In the genomic region with DNA sequence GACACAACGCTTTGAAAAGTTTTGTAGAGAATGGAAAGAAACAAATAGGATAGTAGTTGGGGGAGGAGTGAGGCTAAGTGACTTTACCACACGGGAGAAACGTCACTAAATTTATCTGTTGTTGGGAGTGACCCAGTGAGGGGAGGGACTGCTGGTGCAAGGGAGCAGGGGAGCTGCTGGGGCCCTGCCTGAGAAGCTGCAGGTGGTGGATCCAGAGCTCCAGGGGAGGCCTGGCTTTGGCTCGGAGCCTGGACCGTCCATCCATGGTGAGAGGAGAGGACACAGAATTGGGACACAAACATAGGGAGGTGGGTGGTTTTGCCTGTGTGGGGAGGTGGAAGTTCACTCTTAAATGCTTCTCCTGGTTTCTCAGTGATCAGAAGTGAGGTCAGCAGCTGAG, we compare ENCODE assay signal across 14 cellular contexts.
DNase-seq lines count a peak whose midpoint lies in the region; ATAC-seq and TF ChIP-seq lines count a peak whose summit lies in the region.
"Had no signal": no experiment of that assay in that cellular context is flagged by ENCODE, and none has a peak within 500 bp of the region (broad histone marks: within the 10 kb centered on the region; RNA-seq: fewer than 3 reads in every experiment).

No MANE protein-coding gene starts in this region.

- H3K4me3 ChIP-seq in GM23338: no peak overlapping the region
- H3K4me3 ChIP-seq: A549 had no signal

- H3K4me2 ChIP-seq in GM23338: no peak overlapping the region
- H3K4me2 ChIP-seq: A549 had no signal

- H3K9me3 Mint-ChIP-seq in GM23338 (peaks cover 6% of the 10 kb centered on the region; the same call in 2 of the 3 replicates), HFFc6 (no peaks in the 10 kb centered on the region; the same call in none of the 2 replicates), endothelial cell (ENCODE audit: unreplicated experiment) (no peaks in the 10 kb centered on the region), progenitor cell of endocrine pancreas (ENCODE audit: low read depth) (peaks cover 2% of the 10 kb centered on the region)
- H3K9me3 Mint-ChIP-seq: CD8-positive, alpha-beta T cell had no signal

- H3K36me3 ChIP-seq in GM23338 (ENCODE audit: insufficient read depth): no peaks in the 10 kb centered on the region
- H3K36me3 ChIP-seq: BE2C had no signal

- no peaks in the 10 kb centered on the region for H3F3A ChIP-seq in GM23338 (replicated peaks; ENCODE audit: low read depth)

- H3K27me3 ChIP-seq in GM23338 (ENCODE audit: insufficient read depth): no peaks in the 10 kb centered on the region
- H3K27me3 ChIP-seq: BE2C had no signal

- no peak for TF ChIP-seq CTCF in GM23338 (conservative IDR thresholded peaks at IDR 0.05; ENCODE audit: low read depth in 2 of 2)
- no peak for TF ChIP-seq CTCF in HFFc6 (IDR thresholded peaks at IDR 0.05)
- no peak for TF ChIP-seq CTCF in endothelial cell (IDR thresholded peaks at IDR 0.05; ENCODE audit: unreplicated experiment)
- TF ChIP-seq CTCF in progenitor cell of endocrine pancreas (IDR thresholded peaks at IDR 0.05; ENCODE audit: unreplicated experiment): no peak

- H3K27me3 Mint-ChIP-seq in GM23338 (ENCODE audit: insufficient read depth, low read depth, poor library complexity) (peaks cover under 1% of the 10 kb centered on the region), HFFc6 (ENCODE audit: insufficient read depth) (peaks cover 4% of the 10 kb centered on the region; the same call in 1 of the 2 replicates), endothelial cell (ENCODE audit: unreplicated experiment) (no peaks in the 10 kb centered on the region), progenitor cell of endocrine pancreas (peaks cover 8% of the 10 kb centered on the region)

- no peak overlapping the region for H3K27ac ChIP-seq in GM23338 (ENCODE audit: low read depth)
- H3K27ac ChIP-seq: A549, C4-2B had no signal

- H2AFZ ChIP-seq in GM23338: 0 out of 2 replicates have a peak overlapping the region, but pooled peaks have one; percentile 32

- no peaks in the 10 kb centered on the region for H3K36me3 Mint-ChIP-seq in GM23338 (ENCODE audit: low read depth)
- peaks cover 16% of the 10 kb centered on the region for H3K36me3 Mint-ChIP-seq in HFFc6 (ENCODE audit: low read depth)
- no peaks in the 10 kb centered on the region for H3K36me3 Mint-ChIP-seq in endothelial cell (ENCODE audit: low read depth, unreplicated experiment)
- H3K36me3 Mint-ChIP-seq in progenitor cell of endocrine pancreas (ENCODE audit: insufficient read depth): no peaks in the 10 kb centered on the region
- H3K36me3 Mint-ChIP-seq: CD8-positive, alpha-beta T cell had no signal

- H3K79me2 ChIP-seq in GM23338 (replicated peaks; ENCODE audit: insufficient read depth): no peaks in the 10 kb centered on the region

- no peak overlapping the region for H3K27ac Mint-ChIP-seq in GM23338
- H3K27ac Mint-ChIP-seq in HFFc6: peak overlapping the region; percentile 1; the same call in 1 of the 2 replicates
- peak overlapping the region; percentile 63 for H3K27ac Mint-ChIP-seq in endothelial cell (ENCODE audit: unreplicated experiment)
- H3K27ac Mint-ChIP-seq in progenitor cell of endocrine pancreas: peak overlapping the region; percentile 12
- H3K27ac Mint-ChIP-seq: CD8-positive, alpha-beta T cell had no signal

- DNase-seq in GM23338 (ENCODE audit: low spot score) (no peak), HFFc6 (no peak), endothelial cell (ENCODE audit: low spot score) (no peak), progenitor cell of endocrine pancreas (ENCODE audit: low spot score, unreplicated experiment) (no peak)
- DNase-seq: BE2C; Caco-2; CD8-positive, alpha-beta T cell; DND-41; GDM1 had no signal

- H4K20me1 ChIP-seq in GM23338 (replicated peaks; ENCODE audit: insufficient read depth): no peaks in the 10 kb centered on the region

- no peak overlapping the region; the same call in 2 of the 3 replicates for H3K4me3 Mint-ChIP-seq in GM23338
- H3K4me3 Mint-ChIP-seq in HFFc6: no peak overlapping the region
- H3K4me3 Mint-ChIP-seq in endothelial cell (ENCODE audit: unreplicated experiment): no peak overlapping the region
- H3K4me3 Mint-ChIP-seq in progenitor cell of endocrine pancreas (ENCODE audit: low read depth): no peak overlapping the region
- H3K4me3 Mint-ChIP-seq: CD8-positive, alpha-beta T cell had no signal

- ATAC-seq in GM23338: no peak
- ATAC-seq in GM19467 (IDR thresholded peaks at IDR 0.05; ENCODE audit: unreplicated experiment): no peak
- no peak for ATAC-seq in HG02759 (IDR thresholded peaks at IDR 0.05; ENCODE audit: unreplicated experiment)
- ATAC-seq: CD8-positive, alpha-beta T cell; HCT116 had no signal

- no peaks in the 10 kb centered on the region for H3K9me2 ChIP-seq in GM23338 (ENCODE audit: insufficient read depth)

- peaks cover 2% of the 10 kb centered on the region; the same call in 1 of the 2 replicates for H3K4me1 ChIP-seq in GM23338 (ENCODE audit: insufficient read depth)
- H3K4me1 ChIP-seq: A549, BE2C had no signal

- H3K4me1 Mint-ChIP-seq in GM23338 (peaks cover 4% of the 10 kb centered on the region), HFFc6 (ENCODE audit: low read depth) (peaks cover 39% of the 10 kb centered on the region), endothelial cell (ENCODE audit: unreplicated experiment) (peaks cover 31% of the 10 kb centered on the region), progenitor cell of endocrine pancreas (ENCODE audit: low read depth) (peaks cover 5% of the 10 kb centered on the region)

TF ChIP-seq in GM23338, 12 proteins besides CTCF, POLR2A, EP300 and RAD21 (continues in another document):
- no peak for TF ChIP-seq EZH2 (IDR thresholded peaks at IDR 0.05; ENCODE audit: low read depth, unreplicated experiment)
- TF ChIP-seq, protein P1, sequence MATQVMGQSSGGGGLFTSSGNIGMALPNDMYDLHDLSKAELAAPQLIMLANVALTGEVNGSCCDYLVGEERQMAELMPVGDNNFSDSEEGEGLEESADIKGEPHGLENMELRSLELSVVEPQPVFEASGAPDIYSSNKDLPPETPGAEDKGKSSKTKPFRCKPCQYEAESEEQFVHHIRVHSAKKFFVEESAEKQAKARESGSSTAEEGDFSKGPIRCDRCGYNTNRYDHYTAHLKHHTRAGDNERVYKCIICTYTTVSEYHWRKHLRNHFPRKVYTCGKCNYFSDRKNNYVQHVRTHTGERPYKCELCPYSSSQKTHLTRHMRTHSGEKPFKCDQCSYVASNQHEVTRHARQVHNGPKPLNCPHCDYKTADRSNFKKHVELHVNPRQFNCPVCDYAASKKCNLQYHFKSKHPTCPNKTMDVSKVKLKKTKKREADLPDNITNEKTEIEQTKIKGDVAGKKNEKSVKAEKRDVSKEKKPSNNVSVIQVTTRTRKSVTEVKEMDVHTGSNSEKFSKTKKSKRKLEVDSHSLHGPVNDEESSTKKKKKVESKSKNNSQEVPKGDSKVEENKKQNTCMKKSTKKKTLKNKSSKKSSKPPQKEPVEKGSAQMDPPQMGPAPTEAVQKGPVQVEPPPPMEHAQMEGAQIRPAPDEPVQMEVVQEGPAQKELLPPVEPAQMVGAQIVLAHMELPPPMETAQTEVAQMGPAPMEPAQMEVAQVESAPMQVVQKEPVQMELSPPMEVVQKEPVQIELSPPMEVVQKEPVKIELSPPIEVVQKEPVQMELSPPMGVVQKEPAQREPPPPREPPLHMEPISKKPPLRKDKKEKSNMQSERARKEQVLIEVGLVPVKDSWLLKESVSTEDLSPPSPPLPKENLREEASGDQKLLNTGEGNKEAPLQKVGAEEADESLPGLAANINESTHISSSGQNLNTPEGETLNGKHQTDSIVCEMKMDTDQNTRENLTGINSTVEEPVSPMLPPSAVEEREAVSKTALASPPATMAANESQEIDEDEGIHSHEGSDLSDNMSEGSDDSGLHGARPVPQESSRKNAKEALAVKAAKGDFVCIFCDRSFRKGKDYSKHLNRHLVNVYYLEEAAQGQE (IDR thresholded peaks at IDR 0.05; ENCODE audit: unreplicated experiment): no peak
- no peak for TF ChIP-seq EZH2phosphoT487 (IDR thresholded peaks at IDR 0.05; ENCODE audit: unreplicated experiment)
- no peak for TF ChIP-seq ZNF114 (CRISPR knock-in tag; IDR thresholded peaks at IDR 0.05)
- TF ChIP-seq CREB1 (CRISPR knock-in tag; IDR thresholded peaks at IDR 0.05; ENCODE audit: low read depth): no peak
- TF ChIP-seq, protein P2, sequence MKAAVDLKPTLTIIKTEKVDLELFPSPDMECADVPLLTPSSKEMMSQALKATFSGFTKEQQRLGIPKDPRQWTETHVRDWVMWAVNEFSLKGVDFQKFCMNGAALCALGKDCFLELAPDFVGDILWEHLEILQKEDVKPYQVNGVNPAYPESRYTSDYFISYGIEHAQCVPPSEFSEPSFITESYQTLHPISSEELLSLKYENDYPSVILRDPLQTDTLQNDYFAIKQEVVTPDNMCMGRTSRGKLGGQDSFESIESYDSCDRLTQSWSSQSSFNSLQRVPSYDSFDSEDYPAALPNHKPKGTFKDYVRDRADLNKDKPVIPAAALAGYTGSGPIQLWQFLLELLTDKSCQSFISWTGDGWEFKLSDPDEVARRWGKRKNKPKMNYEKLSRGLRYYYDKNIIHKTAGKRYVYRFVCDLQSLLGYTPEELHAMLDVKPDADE (IDR thresholded peaks at IDR 0.05): no peak
- no peak for TF ChIP-seq STAT1 (IDR thresholded peaks at IDR 0.05; ENCODE audit: unreplicated experiment)
- no peak for TF ChIP-seq NANOG (IDR thresholded peaks at IDR 0.05; ENCODE audit: borderline replicate concordance)
- no peak for TF ChIP-seq POLR2AphosphoS5 (IDR thresholded peaks at IDR 0.05; ENCODE audit: low read depth)
- no peak for TF ChIP-seq JUNB (IDR thresholded peaks at IDR 0.05; ENCODE audit: unreplicated experiment)
